2 cellular contexts compared by ENCODE assay signal in the genomic region with DNA sequence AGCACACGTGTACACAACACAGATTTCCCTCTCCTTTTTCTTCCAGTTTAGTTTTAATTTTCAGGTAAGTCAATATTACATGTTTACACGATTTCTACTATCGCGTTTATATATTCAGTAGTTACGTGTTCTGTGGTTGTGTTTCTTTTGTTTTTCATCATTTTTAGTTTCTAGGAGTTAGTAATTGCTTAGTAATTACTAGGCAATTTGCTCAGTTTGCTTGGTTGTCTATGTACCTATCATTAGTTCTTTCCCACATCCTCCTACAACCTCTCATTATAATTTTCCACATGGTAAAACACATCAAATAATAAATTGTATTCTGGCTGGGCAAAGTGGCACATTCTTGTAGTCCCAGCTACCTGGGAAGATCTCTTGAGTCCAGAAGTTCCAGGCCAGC.
TF ChIP-seq lines count a peak whose summit lies in the region.

No MANE protein-coding gene starts in this region.

TF ChIP-seq in A549, 52 proteins besides CTCF, POLR2A, EP300 and RAD21:
- no peak for TF ChIP-seq RFX5 (IDR thresholded peaks at IDR 0.05)

TF ChIP-seq in GM12878, 131 proteins besides CTCF, POLR2A, EP300 and RAD21:
- TF ChIP-seq SMARCA5 (IDR thresholded peaks at IDR 0.05) (no peak), ZNF24 (IDR thresholded peaks at IDR 0.05) (peak; percentile 78), MTA2 (IDR thresholded peaks at IDR 0.05; ENCODE audit: low read depth) (peak; percentile 95)
TF ChIP-seq in GM12878: peak in this region for 2.
